8 cellular contexts compared by ENCODE assay signal in the genomic region with DNA sequence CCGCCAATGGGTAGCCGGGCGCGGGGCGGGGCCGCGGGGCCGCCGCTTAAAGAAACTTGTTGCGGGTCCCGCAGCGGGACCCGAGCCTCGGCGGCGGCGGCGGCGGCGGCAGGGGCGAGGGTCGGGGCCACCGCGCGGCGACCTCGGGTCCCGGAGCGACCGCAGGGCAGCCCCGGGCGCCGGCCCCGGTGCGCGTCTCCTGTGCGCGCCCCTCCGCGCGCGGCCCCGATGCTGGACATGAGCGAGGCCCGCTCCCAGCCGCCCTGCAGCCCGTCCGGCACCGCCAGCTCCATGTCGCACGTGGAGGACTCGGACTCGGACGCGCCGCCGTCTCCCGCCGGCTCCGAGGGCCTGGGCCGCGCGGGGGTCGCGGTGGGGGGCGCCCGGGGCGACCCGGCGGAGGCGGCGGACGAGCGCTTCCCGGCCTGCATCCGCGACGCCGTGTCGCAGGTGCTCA. TPM values are rescaled to one million over a fixed set of nuclear protein-coding genes. Genes with fewer than 3 reads are reported as not detected.
DNase-seq lines count a peak whose midpoint lies in the region; ATAC-seq lines count a peak whose summit lies in the region.

A gene (plus strand): TSS at position 76 of the 457 bp plus-strand sequence. CDS start 153 bp downstream, at position 229.

- H3K27me3 Mint-ChIP-seq in activated T-helper 17 cell treated with anti-CD3 and anti-CD28 coated beads, Interleukin-2, amount 50 U/mL, for 72 hours, result no peaks in the 10 kb centered on the region

- H3K4me3 Mint-ChIP-seq in activated T-helper 17 cell treated with anti-CD3 and anti-CD28 coated beads, Interleukin-2, amount 50 U/mL, for 72 hours, result peak within 1 kb of the TSS; percentile 65
- H3K4me3 Mint-ChIP-seq in stimulated activated effector memory CD8-positive, alpha-beta T cell treated with anti-CD3 and anti-CD28 coated beads, Interleukin-12 subunit alpha, Interleukin-12 subunit beta, amount 100 ng/mL, for 72 hours, result peak within 1 kb of the TSS; percentile 75

- H3K9me3 Mint-ChIP-seq in activated T-helper 17 cell treated with anti-CD3 and anti-CD28 coated beads, Interleukin-2, amount 50 U/mL, for 72 hours, result no peaks in the 10 kb centered on the region
- no peaks in the 10 kb centered on the region for H3K9me3 Mint-ChIP-seq in stimulated activated effector memory CD8-positive, alpha-beta T cell treated with anti-CD3 and anti-CD28 coated beads, Interleukin-12 subunit alpha, Interleukin-12 subunit beta, amount 100 ng/mL, for 72 hours

- no peak within 1 kb of the TSS for H3K27ac Mint-ChIP-seq in activated T-helper 17 cell treated with anti-CD3 and anti-CD28 coated beads, Interleukin-2, amount 50 U/mL, for 72 hours
- peak within 1 kb of the TSS; percentile 64 for H3K27ac Mint-ChIP-seq in stimulated activated effector memory CD8-positive, alpha-beta T cell treated with anti-CD3 and anti-CD28 coated beads, Interleukin-12 subunit alpha, Interleukin-12 subunit beta, amount 100 ng/mL, for 72 hours

- peaks cover 2% of the 10 kb centered on the region for H3K9me3 ChIP-seq in iPS-18c (ENCODE audit: control insufficient read depth, insufficient read depth, low read length)

- H3K4me1 Mint-ChIP-seq in activated T-helper 17 cell treated with anti-CD3 and anti-CD28 coated beads, Interleukin-2, amount 50 U/mL, for 72 hours, result peaks cover 6% of the 10 kb centered on the region
- peaks cover 9% of the 10 kb centered on the region for H3K4me1 Mint-ChIP-seq in stimulated activated effector memory CD8-positive, alpha-beta T cell treated with anti-CD3 and anti-CD28 coated beads, Interleukin-12 subunit alpha, Interleukin-12 subunit beta, amount 100 ng/mL, for 72 hours

- H3K36me3 Mint-ChIP-seq in activated T-helper 17 cell treated with anti-CD3 and anti-CD28 coated beads, Interleukin-2, amount 50 U/mL, for 72 hours (ENCODE audit: low read depth), result no peaks in the 10 kb centered on the region
- no peaks in the 10 kb centered on the region for H3K36me3 Mint-ChIP-seq in stimulated activated effector memory CD8-positive, alpha-beta T cell treated with anti-CD3 and anti-CD28 coated beads, Interleukin-12 subunit alpha, Interleukin-12 subunit beta, amount 100 ng/mL, for 72 hours

- peak within 1 kb of the TSS; percentile 66 for H3K4me3 ChIP-seq in iPS-18c (ENCODE audit: insufficient read depth, low read depth, low read length)

- DNase-seq in NCI-H2196 (lab: John Stamatoyannopoulos, UW; ENCODE audit: unreplicated experiment) (peak; percentile 68), NCI-H2196 treated with DMSO at 0.1 percent for 48 hours (lab: John Stamatoyannopoulos, UW; ENCODE audit: unreplicated experiment) (no peak), AG08396 (ENCODE audit: low spot score) (no peak), SKM-1 (lab: John Stamatoyannopoulos, UW; ENCODE audit: unreplicated experiment) (no peak), SHP77 treated with DMSO at 0.1 percent for 48 hours (lab: John Stamatoyannopoulos, UW) (no peak)
- DNase-seq in stimulated activated effector memory CD8-positive, alpha-beta T cell treated with anti-CD3 and anti-CD28 coated beads, Interleukin-12 subunit alpha, Interleukin-12 subunit beta, amount 100 ng/mL, for 72 hours (ENCODE audit: low spot score in 2 of 2), result no peak

- peak; percentile 16 for ATAC-seq in activated T-helper 17 cell treated with anti-CD3 and anti-CD28 coated beads, Interleukin-2, amount 50 U/mL, for 72 hours (replicated peaks)
- ATAC-seq in stimulated activated effector memory CD8-positive, alpha-beta T cell treated with anti-CD3 and anti-CD28 coated beads, Interleukin-12 subunit alpha, Interleukin-12 subunit beta, amount 100 ng/mL, for 72 hours, result no peak

RNA-seq across cellular contexts. Expression of the gene that starts here (rescaled TPM):
- 1 to 10 TPM in 1 of 2 donors, under 1 TPM in 1; 0.35 to 3.8 TPM for total RNA-seq in activated T-helper 17 cell treated with anti-CD3 and anti-CD28 coated beads, Interleukin-2, amount 50 U/mL, for 72 hours
